3 cellular contexts compared by ENCODE assay signal in the genomic region with DNA sequence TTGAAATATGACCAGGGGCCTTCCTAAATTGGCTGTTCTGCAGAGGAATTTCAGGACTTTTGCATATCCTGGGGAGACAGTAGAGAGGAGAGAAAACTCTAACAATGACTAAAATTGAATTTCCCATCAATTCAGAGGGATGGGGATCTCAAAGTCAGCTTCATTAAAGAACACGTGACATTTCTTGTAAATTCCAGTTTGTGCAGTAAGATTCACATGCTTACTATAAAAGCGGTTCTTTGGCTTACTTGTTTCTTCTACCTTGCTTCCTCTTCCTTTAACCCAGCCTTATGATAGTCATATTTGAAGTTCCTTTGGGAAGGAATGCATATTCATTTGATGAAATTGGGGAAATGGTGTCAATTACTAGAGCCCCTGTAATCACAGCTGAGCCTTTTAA.
TF ChIP-seq lines count a peak whose summit lies in the region.

No MANE protein-coding gene starts in this region.

TF ChIP-seq in HepG2, 621 proteins besides CTCF, POLR2A, EP300 and RAD21:
- TF ChIP-seq MNT (IDR thresholded peaks at IDR 0.05) (peak; percentile 77), STAT5B (CRISPR knock-in tag; IDR thresholded peaks at IDR 0.05) (no peak), RAD51 (IDR thresholded peaks at IDR 0.05; ENCODE audit: borderline replicate concordance) (peak; percentile 51; the same call in 1 of the 2 replicates), ZFYVE20 (CRISPR knock-in tag; IDR thresholded peaks at IDR 0.05; ENCODE audit: borderline replicate concordance, low read depth) (0 out of 2 replicates have a peak, but pooled peaks have one; percentile 44), YEATS4 (CRISPR knock-in tag; IDR thresholded peaks at IDR 0.05; ENCODE audit: borderline replicate concordance) (no peak), USF2 (IDR thresholded peaks at IDR 0.05; ENCODE audit: low read depth, low read length) (no peak), USF2 (CRISPR knock-in tag; IDR thresholded peaks at IDR 0.05; ENCODE audit: borderline replicate concordance) (no peak)
TF ChIP-seq in HepG2: peak in this region for 3.

TF ChIP-seq in GM23338, 12 proteins besides CTCF, POLR2A, EP300 and RAD21 (continues in another document):
- TF ChIP-seq ZNF114 (CRISPR knock-in tag; IDR thresholded peaks at IDR 0.05) (no peak), CREB1 (CRISPR knock-in tag; IDR thresholded peaks at IDR 0.05; ENCODE audit: low read depth) (no peak), NANOG (IDR thresholded peaks at IDR 0.05; ENCODE audit: borderline replicate concordance) (no peak), EZH2 (IDR thresholded peaks at IDR 0.05; ENCODE audit: low read depth, unreplicated experiment) (no peak), EZH2phosphoT487 (IDR thresholded peaks at IDR 0.05; ENCODE audit: unreplicated experiment) (no peak), STAT1 (IDR thresholded peaks at IDR 0.05; ENCODE audit: unreplicated experiment) (no peak), ZNF331 (CRISPR knock-in tag; IDR thresholded peaks at IDR 0.05; ENCODE audit: low read depth) (no peak)
- TF ChIP-seq, protein P1, sequence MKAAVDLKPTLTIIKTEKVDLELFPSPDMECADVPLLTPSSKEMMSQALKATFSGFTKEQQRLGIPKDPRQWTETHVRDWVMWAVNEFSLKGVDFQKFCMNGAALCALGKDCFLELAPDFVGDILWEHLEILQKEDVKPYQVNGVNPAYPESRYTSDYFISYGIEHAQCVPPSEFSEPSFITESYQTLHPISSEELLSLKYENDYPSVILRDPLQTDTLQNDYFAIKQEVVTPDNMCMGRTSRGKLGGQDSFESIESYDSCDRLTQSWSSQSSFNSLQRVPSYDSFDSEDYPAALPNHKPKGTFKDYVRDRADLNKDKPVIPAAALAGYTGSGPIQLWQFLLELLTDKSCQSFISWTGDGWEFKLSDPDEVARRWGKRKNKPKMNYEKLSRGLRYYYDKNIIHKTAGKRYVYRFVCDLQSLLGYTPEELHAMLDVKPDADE (IDR thresholded peaks at IDR 0.05): no peak
- TF ChIP-seq, protein P2, sequence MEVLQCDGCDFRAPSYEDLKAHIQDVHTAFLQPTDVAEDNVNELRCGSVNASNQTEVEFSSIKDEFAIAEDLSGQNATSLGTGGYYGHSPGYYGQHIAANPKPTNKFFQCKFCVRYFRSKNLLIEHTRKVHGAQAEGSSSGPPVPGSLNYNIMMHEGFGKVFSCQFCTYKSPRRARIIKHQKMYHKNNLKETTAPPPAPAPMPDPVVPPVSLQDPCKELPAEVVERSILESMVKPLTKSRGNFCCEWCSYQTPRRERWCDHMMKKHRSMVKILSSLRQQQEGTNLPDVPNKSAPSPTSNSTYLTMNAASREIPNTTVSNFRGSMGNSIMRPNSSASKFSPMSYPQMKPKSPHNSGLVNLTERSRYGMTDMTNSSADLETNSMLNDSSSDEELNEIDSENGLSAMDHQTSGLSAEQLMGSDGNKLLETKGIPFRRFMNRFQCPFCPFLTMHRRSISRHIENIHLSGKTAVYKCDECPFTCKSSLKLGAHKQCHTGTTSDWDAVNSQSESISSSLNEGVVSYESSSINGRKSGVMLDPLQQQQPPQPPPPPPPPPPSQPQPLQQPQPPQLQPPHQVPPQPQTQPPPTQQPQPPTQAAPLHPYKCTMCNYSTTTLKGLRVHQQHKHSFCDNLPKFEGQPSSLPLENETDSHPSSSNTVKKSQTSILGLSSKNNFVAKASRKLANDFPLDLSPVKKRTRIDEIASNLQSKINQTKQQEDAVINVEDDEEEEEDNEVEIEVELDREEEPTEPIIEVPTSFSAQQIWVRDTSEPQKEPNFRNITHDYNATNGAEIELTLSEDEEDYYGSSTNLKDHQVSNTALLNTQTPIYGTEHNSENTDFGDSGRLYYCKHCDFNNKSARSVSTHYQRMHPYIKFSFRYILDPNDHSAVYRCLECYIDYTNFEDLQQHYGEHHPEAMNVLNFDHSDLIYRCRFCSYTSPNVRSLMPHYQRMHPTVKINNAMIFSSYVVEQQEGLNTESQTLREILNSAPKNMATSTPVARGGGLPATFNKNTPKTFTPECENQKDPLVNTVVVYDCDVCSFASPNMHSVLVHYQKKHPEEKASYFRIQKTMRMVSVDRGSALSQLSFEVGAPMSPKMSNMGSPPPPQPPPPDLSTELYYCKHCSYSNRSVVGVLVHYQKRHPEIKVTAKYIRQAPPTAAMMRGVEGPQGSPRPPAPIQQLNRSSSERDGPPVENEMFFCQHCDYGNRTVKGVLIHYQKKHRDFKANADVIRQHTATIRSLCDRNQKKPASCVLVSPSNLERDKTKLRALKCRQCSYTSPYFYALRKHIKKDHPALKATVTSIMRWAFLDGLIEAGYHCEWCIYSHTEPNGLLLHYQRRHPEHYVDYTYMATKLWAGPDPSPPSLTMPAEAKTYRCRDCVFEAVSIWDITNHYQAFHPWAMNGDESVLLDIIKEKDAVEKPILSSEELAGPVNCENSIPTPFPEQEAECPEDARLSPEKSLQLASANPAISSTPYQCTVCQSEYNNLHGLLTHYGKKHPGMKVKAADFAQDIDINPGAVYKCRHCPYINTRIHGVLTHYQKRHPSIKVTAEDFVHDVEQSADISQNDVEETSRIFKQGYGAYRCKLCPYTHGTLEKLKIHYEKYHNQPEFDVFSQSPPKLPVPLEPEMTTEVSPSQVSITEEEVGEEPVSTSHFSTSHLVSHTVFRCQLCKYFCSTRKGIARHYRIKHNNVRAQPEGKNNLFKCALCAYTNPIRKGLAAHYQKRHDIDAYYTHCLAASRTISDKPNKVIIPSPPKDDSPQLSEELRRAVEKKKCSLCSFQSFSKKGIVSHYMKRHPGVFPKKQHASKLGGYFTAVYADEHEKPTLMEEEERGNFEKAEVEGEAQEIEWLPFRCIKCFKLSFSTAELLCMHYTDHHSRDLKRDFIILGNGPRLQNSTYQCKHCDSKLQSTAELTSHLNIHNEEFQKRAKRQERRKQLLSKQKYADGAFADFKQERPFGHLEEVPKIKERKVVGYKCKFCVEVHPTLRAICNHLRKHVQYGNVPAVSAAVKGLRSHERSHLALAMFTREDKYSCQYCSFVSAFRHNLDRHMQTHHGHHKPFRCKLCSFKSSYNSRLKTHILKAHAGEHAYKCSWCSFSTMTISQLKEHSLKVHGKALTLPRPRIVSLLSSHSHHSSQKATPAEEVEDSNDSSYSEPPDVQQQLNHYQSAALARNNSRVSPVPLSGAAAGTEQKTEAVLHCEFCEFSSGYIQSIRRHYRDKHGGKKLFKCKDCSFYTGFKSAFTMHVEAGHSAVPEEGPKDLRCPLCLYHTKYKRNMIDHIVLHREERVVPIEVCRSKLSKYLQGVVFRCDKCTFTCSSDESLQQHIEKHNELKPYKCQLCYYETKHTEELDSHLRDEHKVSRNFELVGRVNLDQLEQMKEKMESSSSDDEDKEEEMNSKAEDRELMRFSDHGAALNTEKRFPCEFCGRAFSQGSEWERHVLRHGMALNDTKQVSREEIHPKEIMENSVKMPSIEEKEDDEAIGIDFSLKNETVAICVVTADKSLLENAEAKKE (CRISPR knock-in tag; IDR thresholded peaks at IDR 0.05): no peak

TF ChIP-seq in K562, 482 proteins besides CTCF, POLR2A, EP300 and RAD21:
- no peak for TF ChIP-seq ZC3H11A (IDR thresholded peaks at IDR 0.05; ENCODE audit: low read depth, low read length)
- TF ChIP-seq ZBTB1 (CRISPR knock-in tag; IDR thresholded peaks at IDR 0.05; ENCODE audit: borderline replicate concordance, low read depth): no peak
- no peak for TF ChIP-seq ZNF764 (CRISPR knock-in tag; IDR thresholded peaks at IDR 0.05; ENCODE audit: low read depth)
- peak; percentile 34; the same call in 1 of the 2 replicates for TF ChIP-seq TFE3 (CRISPR knock-in tag; IDR thresholded peaks at IDR 0.05)
